29 cellular contexts compared by ENCODE assay signal in the genomic region with DNA sequence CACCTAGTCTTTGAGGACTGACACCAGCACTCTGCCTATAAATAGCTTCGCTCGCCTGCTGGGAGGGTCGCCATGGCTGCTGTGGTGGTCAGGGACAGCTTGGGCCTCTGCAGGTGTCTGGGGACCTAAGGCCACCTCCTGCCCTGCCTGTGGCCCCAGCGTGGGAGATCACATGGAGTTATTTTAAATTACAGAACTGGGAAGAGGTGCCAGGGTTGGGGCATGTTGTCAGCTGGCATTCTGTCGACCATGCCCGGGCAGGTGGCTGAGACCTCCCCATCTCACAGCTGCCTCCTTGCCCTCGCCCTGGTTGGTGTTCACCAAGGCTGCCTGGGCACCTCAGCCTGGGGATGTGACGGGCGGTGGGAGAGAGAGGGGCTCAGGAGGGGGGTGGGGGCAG. TPM values are rescaled to one million over a fixed set of nuclear protein-coding genes. Genes with fewer than 3 reads are reported as not detected.
"Had no signal": no experiment of that assay in that cellular context is flagged by ENCODE, and none has a peak within 500 bp of the region (broad histone marks: within the 10 kb centered on the region; RNA-seq: fewer than 3 reads in every experiment).

No MANE protein-coding gene starts in this region.

- DNase-seq: activated CD4-positive, alpha-beta memory T cell treated with anti-CD3 and anti-CD28 coated beads, Interleukin-2, amount 10 ng/mL, durations not matched to agents 7 days and 5 days; activated CD4-positive, alpha-beta T cell treated with anti-CD3 and anti-CD28 coated beads for 36 hours; activated CD4-positive, alpha-beta T cell treated with anti-CD3 and anti-CD28 coated beads, Interleukin-2, amount 10 ng/mL, durations not matched to agents 24 days and 14 days; activated CD4-positive, CD25-positive, alpha-beta regulatory T cell; activated CD4-positive, CD25-positive, alpha-beta regulatory T cell treated with anti-CD3 and anti-CD28 coated beads, Interleukin-2, amount 50 U/mL, for 72 hours; activated CD8-positive, alpha-beta memory T cell treated with anti-CD3 and anti-CD28 coated beads, Interleukin-2, amount 50 U/mL, for 48 hours; activated gamma-delta T cell; activated naive CD4-positive, alpha-beta T cell treated with anti-CD3 and anti-CD28 coated beads, Interleukin-2, amount 50 U/mL, for 16 hours; activated naive CD4-positive, alpha-beta T cell treated with Interleukin-2 at 50 U/mL for 16 hours; activated T-cell treated with anti-CD3 and anti-CD28 coated beads for 4 hours; activated T-cell treated with anti-CD3 and anti-CD28 coated beads, Interleukin-2, amount 50 U/mL, for 24 hours; activated T-cell treated with anti-CD3 and anti-CD28 coated beads, Interleukin-2, amount 50 U/mL, for 72 hours; amniotic stem cell; anterior cingulate cortex; brain microvascular endothelial cell; cortex of kidney; dermis blood vessel endothelial cell; effector CD4-positive, alpha-beta T cell; effector memory CD8-positive, alpha-beta T cell; erythroblast; foreskin keratinocyte; gastrocnemius medialis; T-helper 2 cell had no signal

- H3K27me3 ChIP-seq: brain microvascular endothelial cell had no signal

- H3K9me3 Mint-ChIP-seq: activated CD4-positive, alpha-beta memory T cell treated with anti-CD3 and anti-CD28 coated beads, Interleukin-2, amount 10 ng/mL, durations not matched to agents 7 days and 5 days; activated CD4-positive, alpha-beta T cell treated with anti-CD3 and anti-CD28 coated beads, Interleukin-2, amount 10 ng/mL, durations not matched to agents 24 days and 14 days; activated T-cell treated with anti-CD3 and anti-CD28 coated beads, Interleukin-2, amount 50 U/mL, for 24 hours; activated T-cell treated with anti-CD3 and anti-CD28 coated beads, Interleukin-2, amount 50 U/mL, for 72 hours; central memory CD8-positive, alpha-beta T cell; effector memory CD8-positive, alpha-beta T cell had no signal

- H3K4me3 Mint-ChIP-seq: activated CD4-positive, alpha-beta memory T cell treated with anti-CD3 and anti-CD28 coated beads, Interleukin-2, amount 10 ng/mL, durations not matched to agents 7 days and 5 days; activated CD4-positive, alpha-beta T cell treated with anti-CD3 and anti-CD28 coated beads for 36 hours; activated CD4-positive, alpha-beta T cell treated with anti-CD3 and anti-CD28 coated beads, Interleukin-2, amount 10 ng/mL, durations not matched to agents 24 days and 14 days; activated naive CD8-positive, alpha-beta T cell; activated T-cell treated with anti-CD3 and anti-CD28 coated beads, Interleukin-2, amount 50 U/mL, for 24 hours; activated T-cell treated with anti-CD3 and anti-CD28 coated beads, Interleukin-2, amount 50 U/mL, for 72 hours; central memory CD8-positive, alpha-beta T cell; effector memory CD8-positive, alpha-beta T cell had no signal

- H3K27ac ChIP-seq: brain microvascular endothelial cell, esophagus muscularis mucosa, foreskin keratinocyte, gastrocnemius medialis had no signal

- H3K36me3 Mint-ChIP-seq: activated naive CD8-positive, alpha-beta T cell had no signal

- H3K9me3 ChIP-seq: esophagus muscularis mucosa, gastrocnemius medialis had no signal

- ATAC-seq: activated CD4-positive, alpha-beta T cell treated with anti-CD3 and anti-CD28 coated beads for 36 hours; activated T-cell treated with anti-CD3 and anti-CD28 coated beads, Interleukin-2, amount 50 U/mL, for 72 hours; effector memory CD8-positive, alpha-beta T cell; foreskin keratinocyte; gastrocnemius medialis had no signal

- H3K4me3 ChIP-seq: esophagus muscularis mucosa, gastrocnemius medialis had no signal

- H3K27ac Mint-ChIP-seq: activated CD4-positive, alpha-beta memory T cell treated with anti-CD3 and anti-CD28 coated beads, Interleukin-2, amount 10 ng/mL, durations not matched to agents 7 days and 5 days; activated CD4-positive, alpha-beta T cell treated with anti-CD3 and anti-CD28 coated beads for 36 hours; activated CD4-positive, alpha-beta T cell treated with anti-CD3 and anti-CD28 coated beads, Interleukin-2, amount 10 ng/mL, durations not matched to agents 24 days and 14 days; activated naive CD8-positive, alpha-beta T cell; activated T-cell treated with anti-CD3 and anti-CD28 coated beads, Interleukin-2, amount 50 U/mL, for 24 hours; activated T-cell treated with anti-CD3 and anti-CD28 coated beads, Interleukin-2, amount 50 U/mL, for 72 hours; effector memory CD8-positive, alpha-beta T cell had no signal

- H3K4me1 Mint-ChIP-seq: activated CD4-positive, alpha-beta T cell treated with anti-CD3 and anti-CD28 coated beads for 36 hours; central memory CD8-positive, alpha-beta T cell had no signal

- H3K36me3 ChIP-seq: brain microvascular endothelial cell, esophagus muscularis mucosa, gastrocnemius medialis had no signal

RNA-seq across cellular contexts. Expression of a gene that starts 18.1 kb away (rescaled TPM):
- total RNA-seq: activated CD4-positive, alpha-beta memory T cell treated with anti-CD3 and anti-CD28 coated beads, Interleukin-2, amount 10 ng/mL, durations not matched to agents 7 days and 5 days; activated CD4-positive, alpha-beta T cell treated with anti-CD3 and anti-CD28 coated beads for 36 hours; activated CD4-positive, alpha-beta T cell treated with anti-CD3 and anti-CD28 coated beads, Interleukin-2, amount 10 ng/mL, durations not matched to agents 24 days and 14 days; bronchial epithelial cell; cardiac septum; dermis blood vessel endothelial cell; esophagus muscularis mucosa; gastrocnemius medialis; T-helper 1 cell treated with Interleukin-12 subunit alpha and Interleukin-12 subunit beta and Interleukin-4 antibody, amounts not matched to agents 30 ng/mL and 1 ng/mL, for 36 hours had no signal
